ENCODE assay signal across 7 cellular contexts in genomic region chr17:47174823-47175222, GRCh38. TPM values are rescaled to one million over a fixed set of nuclear protein-coding genes. Genes with fewer than 3 reads are reported as not detected.
"Had no signal": no experiment of that assay in that cellular context is flagged by ENCODE, and none has a peak within 500 bp of the region (broad histone marks: within the 10 kb centered on the region; RNA-seq: fewer than 3 reads in every experiment).

No MANE protein-coding gene starts in this region.

RNA-seq across cellular contexts. Expression of gene MYL4, which starts 34.3 kb away (rescaled TPM):
- total RNA-seq: activated CD4-positive, alpha-beta memory T cell treated with anti-CD3 and anti-CD28 coated beads, Interleukin-2, amount 10 ng/mL, durations not matched to agents 7 days and 5 days; activated CD8-positive, alpha-beta memory T cell treated with anti-CD3 and anti-CD28 coated beads for 36 hours; activated naive CD8-positive, alpha-beta T cell treated with anti-CD3 and anti-CD28 coated beads, Interleukin-2, amount 10 ng/mL, durations not matched to agents 7 days and 5 days; activated T-cell treated with anti-CD3 and anti-CD28 coated beads, Interleukin-2, amount 50 U/mL, for 72 hours; ascending aorta; M059J had no signal
- polyA plus RNA-seq: SK-N-SH had no signal
